ENCODE assay signal across 11 cellular contexts in genomic region chr14:23123419-23123818, GRCh38. TPM values are rescaled to one million over a fixed set of nuclear protein-coding genes. Genes with fewer than 3 reads are reported as not detected.
DNase-seq lines count a peak whose midpoint lies in the region; ATAC-seq lines count a peak whose summit lies in the region.
"Had no signal": no experiment of that assay in that cellular context is flagged by ENCODE, and none has a peak within 500 bp of the region (broad histone marks: within the 10 kb centered on the region; RNA-seq: fewer than 3 reads in every experiment).

No MANE protein-coding gene starts in this region.

- peak overlapping the region; percentile 83 for H3K27ac Mint-ChIP-seq in stimulated activated memory B cell treated with anti-CD40 and anti-IgM and Interleukin-4, amounts not matched to agents 10 μg/mL and 1 μg/mL and 100 μg/mL, for 72 hours

- peaks cover 41% of the 10 kb centered on the region for H3K4me1 Mint-ChIP-seq in stimulated activated memory B cell treated with anti-CD40 and anti-IgM and Interleukin-4, amounts not matched to agents 10 μg/mL and 1 μg/mL and 100 μg/mL, for 72 hours

- H3K9me3 Mint-ChIP-seq in stimulated activated memory B cell treated with anti-CD40 and anti-IgM and Interleukin-4, amounts not matched to agents 10 μg/mL and 1 μg/mL and 100 μg/mL, for 72 hours: no peaks in the 10 kb centered on the region

- no peaks in the 10 kb centered on the region for H3K36me3 Mint-ChIP-seq in stimulated activated memory B cell treated with anti-CD40 and anti-IgM and Interleukin-4, amounts not matched to agents 10 μg/mL and 1 μg/mL and 100 μg/mL, for 72 hours

- intact Hi-C loops in Right ventricle myocardium superior (cut with DNase I): no loop called here

- H3K27me3 Mint-ChIP-seq in stimulated activated memory B cell treated with anti-CD40 and anti-IgM and Interleukin-4, amounts not matched to agents 10 μg/mL and 1 μg/mL and 100 μg/mL, for 72 hours: no peaks in the 10 kb centered on the region

- peak; percentile 30 for DNase-seq in NCI-H146 (lab: John Stamatoyannopoulos, UW)
- DNase-seq in NCI-H146 treated with DMSO at 0.1 percent for 48 hours (lab: John Stamatoyannopoulos, UW; ENCODE audit: unreplicated experiment): no peak
- DNase-seq in NCI-H82 (lab: John Stamatoyannopoulos, UW): peak; percentile 97
- DNase-seq in Right ventricle myocardium superior: peak; percentile 87
- no peak for DNase-seq in epidermal melanocyte (ENCODE audit: insufficient read length, low spot score)
- no peak for DNase-seq in midbrain (lab: John Stamatoyannopoulos, UW)
- DNase-seq: activated naive CD4-positive, alpha-beta T cell had no signal

- no peak overlapping the region for H3K4me3 Mint-ChIP-seq in stimulated activated memory B cell treated with anti-CD40 and anti-IgM and Interleukin-4, amounts not matched to agents 10 μg/mL and 1 μg/mL and 100 μg/mL, for 72 hours

- ATAC-seq in Right ventricle myocardium superior (ENCODE audit: poor library complexity): peak; percentile 76
- no peak for ATAC-seq in stimulated activated memory B cell treated with anti-CD40 and anti-IgM and Interleukin-4, amounts not matched to agents 10 μg/mL and 1 μg/mL and 100 μg/mL, for 72 hours
- ATAC-seq in HG02840 (IDR thresholded peaks at IDR 0.05; ENCODE audit: low FRiP score, unreplicated experiment): no peak
- ATAC-seq: activated CD4-positive, CD25-positive, alpha-beta regulatory T cell treated with anti-CD3 and anti-CD28 coated beads, Interleukin-2, amount 50 U/mL, for 24 hours had no signal

RNA-seq across cellular contexts. Expression of gene CEBPE, which starts 4.4 kb away (rescaled TPM):
- total RNA-seq in Right ventricle myocardium superior: not detected
- total RNA-seq: dermis microvascular lymphatic vessel endothelial cell had no signal

RNA-seq across cellular contexts. Expression of gene CIROP, which starts 18.6 kb away (rescaled TPM):
- not detected for total RNA-seq in Right ventricle myocardium superior
- total RNA-seq: dermis microvascular lymphatic vessel endothelial cell had no signal

RNA-seq across cellular contexts. Expression of gene C14orf119, which starts 28.1 kb away (rescaled TPM):
- 20.6 TPM for total RNA-seq in Right ventricle myocardium superior

RNA-seq across cellular contexts. Expression of gene ACIN1, which starts 28.5 kb away (rescaled TPM):
- total RNA-seq in Right ventricle myocardium superior: 65.8 TPM

Comparison
In these comparisons a context has a peak if more than half of its experiments do, and no peak if none do; other contexts are left out.
1. DNase-seq: peak in NCI-H146 (single experiment), NCI-H82 (single experiment) and Right ventricle myocardium superior (single experiment); none in NCI-H146 treated with DMSO at 0.1 percent for 48 hours (single experiment), epidermal melanocyte (single experiment) and midbrain (single experiment).